In genomic region chr10:87541114-87541513, GRCh38 we compare ENCODE assay signal across 30 cellular contexts. TPM values are rescaled to one million over a fixed set of nuclear protein-coding genes. Genes with fewer than 3 reads are reported as not detected.
DNase-seq lines count a peak whose midpoint lies in the region; ATAC-seq, FAIRE-seq and TF ChIP-seq lines count a peak whose summit lies in the region.
"Had no signal": no experiment of that assay in that cellular context is flagged by ENCODE, and none has a peak within 500 bp of the region (broad histone marks: within the 10 kb centered on the region; RNA-seq: fewer than 3 reads in every experiment).

No MANE protein-coding gene starts in this region.

- H3K36me3 Mint-ChIP-seq in astrocyte (ENCODE audit: low read depth, unreplicated experiment) = peaks cover 23% of the 10 kb centered on the region
- peaks cover 10% of the 10 kb centered on the region for H3K36me3 Mint-ChIP-seq in stimulated activated effector memory CD8-positive, alpha-beta T cell treated with anti-CD3 and anti-CD28 coated beads, Interleukin-12 subunit alpha, Interleukin-12 subunit beta, amount 100 ng/mL, for 72 hours

- no peak overlapping the region for H3K9ac ChIP-seq in astrocyte (ENCODE audit: low read length)

- peak overlapping the region; percentile 9 for H3K4me2 ChIP-seq in astrocyte (ENCODE audit: low read length)

- peaks cover 7% of the 10 kb centered on the region for H3K4me1 ChIP-seq in astrocyte (ENCODE audit: insufficient read depth, low read length)
- H3K4me1 ChIP-seq: gastroesophageal sphincter, transverse colon had no signal

- no peak overlapping the region for H3K4me3 ChIP-seq in astrocyte (ENCODE audit: insufficient read depth, low read depth, low read length)
- H3K4me3 ChIP-seq: dorsolateral prefrontal cortex, gastroesophageal sphincter, mucosa of descending colon, pancreas, SK-N-MC, stomach, transverse colon had no signal

- no peak overlapping the region for H3K27ac ChIP-seq in astrocyte (ENCODE audit: low read depth, low read length)
- H3K27ac ChIP-seq: dorsolateral prefrontal cortex, gastroesophageal sphincter, pancreas, SK-N-MC, stomach, transverse colon had no signal

- H3K4me3 Mint-ChIP-seq in astrocyte (ENCODE audit: unreplicated experiment) = no peak overlapping the region
- H3K4me3 Mint-ChIP-seq in stimulated activated effector memory CD8-positive, alpha-beta T cell treated with anti-CD3 and anti-CD28 coated beads, Interleukin-12 subunit alpha, Interleukin-12 subunit beta, amount 100 ng/mL, for 72 hours = no peak overlapping the region
- H3K4me3 Mint-ChIP-seq: CD4-positive, alpha-beta T cell; nephron; T-helper 1 cell treated with Interleukin-12 subunit alpha and Interleukin-12 subunit beta and Interleukin-4 antibody, amounts not matched to agents 30 μg/mL and 1 μg/mL, for 36 hours had no signal

- H3K4me1 Mint-ChIP-seq in astrocyte (ENCODE audit: low read depth, unreplicated experiment) = peaks cover 4% of the 10 kb centered on the region
- peaks cover 31% of the 10 kb centered on the region for H3K4me1 Mint-ChIP-seq in stimulated activated effector memory CD8-positive, alpha-beta T cell treated with anti-CD3 and anti-CD28 coated beads, Interleukin-12 subunit alpha, Interleukin-12 subunit beta, amount 100 ng/mL, for 72 hours

- H3K79me2 ChIP-seq in astrocyte (ENCODE audit: insufficient read depth, low read length) = no peaks in the 10 kb centered on the region

- no peak for FAIRE-seq in astrocyte (lab: Jason Lieb, UNC)
- no peak for FAIRE-seq in D721Med (lab: Jason Lieb, UNC)
- FAIRE-seq: H1, pancreas had no signal

- TF ChIP-seq CTCF in astrocyte (IDR thresholded peaks at IDR 0.05; ENCODE audit: insufficient read depth, low read depth, low read length) = no peak
- TF ChIP-seq CTCF in D721Med (IDR thresholded peaks at IDR 0.05; ENCODE audit: insufficient read depth, missing control alignments) = no peak

- no peaks in the 10 kb centered on the region for H3K27me3 ChIP-seq in astrocyte (ENCODE audit: insufficient read depth, low read length)
- H3K27me3 ChIP-seq: dorsolateral prefrontal cortex, gastroesophageal sphincter, pancreas, stomach, transverse colon had no signal

- H3K27me3 Mint-ChIP-seq in astrocyte (ENCODE audit: low read depth, unreplicated experiment) = no peaks in the 10 kb centered on the region
- H3K27me3 Mint-ChIP-seq: CD4-positive, alpha-beta T cell had no signal

- H3K36me3 ChIP-seq in astrocyte (ENCODE audit: insufficient read depth, low read length) = no peaks in the 10 kb centered on the region
- H3K36me3 ChIP-seq: pancreas had no signal

- H2AFZ ChIP-seq in astrocyte (ENCODE audit: low read depth, low read length) = no peak overlapping the region

- H3K9me3 Mint-ChIP-seq in astrocyte (ENCODE audit: unreplicated experiment) = peaks cover 3% of the 10 kb centered on the region
- H3K9me3 Mint-ChIP-seq in stimulated activated effector memory CD8-positive, alpha-beta T cell treated with anti-CD3 and anti-CD28 coated beads, Interleukin-12 subunit alpha, Interleukin-12 subunit beta, amount 100 ng/mL, for 72 hours = peaks cover 10% of the 10 kb centered on the region

- no peaks in the 10 kb centered on the region for H4K20me1 ChIP-seq in astrocyte (ENCODE audit: insufficient read depth, low read length)

- no peak overlapping the region for H3K27ac Mint-ChIP-seq in astrocyte (ENCODE audit: unreplicated experiment)
- no peak overlapping the region for H3K27ac Mint-ChIP-seq in stimulated activated effector memory CD8-positive, alpha-beta T cell treated with anti-CD3 and anti-CD28 coated beads, Interleukin-12 subunit alpha, Interleukin-12 subunit beta, amount 100 ng/mL, for 72 hours
- H3K27ac Mint-ChIP-seq: CD4-positive, alpha-beta T cell; nephron; T-helper 1 cell treated with Interleukin-12 subunit alpha and Interleukin-12 subunit beta and Interleukin-4 antibody, amounts not matched to agents 30 μg/mL and 1 μg/mL, for 36 hours had no signal

- no peaks in the 10 kb centered on the region for H3K9me3 ChIP-seq in astrocyte (ENCODE audit: insufficient read depth, low read depth, low read length)
- H3K9me3 ChIP-seq: pancreas had no signal

- peak; percentile 83 for DNase-seq in HCEC 1CT
- DNase-seq in astrocyte (ENCODE audit: low read depth) = peak; percentile 53
- peak; percentile 60 for DNase-seq in fibroblast of gingiva (ENCODE audit: low read depth)
- DNase-seq in renal cortical epithelial cell (ENCODE audit: low read depth) = peak; percentile 44
- no peak for DNase-seq in stimulated activated effector memory CD8-positive, alpha-beta T cell treated with anti-CD3 and anti-CD28 coated beads, Interleukin-12 subunit alpha, Interleukin-12 subunit beta, amount 100 ng/mL, for 72 hours (ENCODE audit: low spot score in 2 of 2)
- DNase-seq in D721Med (ENCODE audit: insufficient read length, low spot score) = no peak
- DNase-seq: activated CD4-positive, alpha-beta T cell treated with anti-CD3 and anti-CD28 coated beads for 1 hour; activated naive CD4-positive, alpha-beta T cell treated with Interleukin-2 at 50 U/mL for 16 hours; activated T-cell treated with anti-CD3 and anti-CD28 coated beads, Interleukin-2, amount 50 U/mL, for 48 hours; CD4-positive, alpha-beta T cell; central memory CD4-positive, alpha-beta T cell; DMS153; dorsolateral prefrontal cortex; GF-D8; islet precursor cell; mucosa of descending colon; NCI-H1048; NCI-H187; NCI-H69; pancreas; right cardiac atrium; stomach; transverse colon had no signal

- ATAC-seq in stimulated activated effector memory CD8-positive, alpha-beta T cell treated with anti-CD3 and anti-CD28 coated beads, Interleukin-12 subunit alpha, Interleukin-12 subunit beta, amount 100 ng/mL, for 72 hours = no peak
- ATAC-seq in GM18498 (IDR thresholded peaks at IDR 0.05; ENCODE audit: unreplicated experiment) (no peak), GM19328 (IDR thresholded peaks at IDR 0.05; ENCODE audit: unreplicated experiment) (no peak)
- ATAC-seq: gastroesophageal sphincter, mucosa of descending colon, pancreas, right cardiac atrium had no signal

RNA-seq across cellular contexts. Expression of gene MINPP1, which starts 36.4 kb away (rescaled TPM):
- total RNA-seq in astrocyte = 24.7 and 26.9 TPM in 2 replicates
- 26.7 and 40.4 TPM in 2 replicates for total RNA-seq in renal cortical epithelial cell

Comparison
In these comparisons a context has a peak if more than half of its experiments do, and no peak if none do; other contexts are left out.
1. DNase-seq: peak in HCEC 1CT (single experiment), astrocyte (single experiment), fibroblast of gingiva (single experiment) and renal cortical epithelial cell (single experiment); none in stimulated activated effector memory CD8-positive, alpha-beta T cell treated with anti-CD3 and anti-CD28 coated beads, Interleukin-12 subunit alpha, Interleukin-12 subunit beta, amount 100 ng/mL, for 72 hours (0 of 2) and D721Med (single experiment).